8 cellular contexts compared by ENCODE assay signal in genomic region chr10:123584419-123584775, GRCh38.
"Had no signal": no experiment of that assay in that cellular context is flagged by ENCODE, and none has a peak within 500 bp of the region (broad histone marks: within the 10 kb centered on the region; RNA-seq: fewer than 3 reads in every experiment).

No MANE protein-coding gene starts in this region.

- H3K4me3 Mint-ChIP-seq: activated CD4-positive, alpha-beta T cell treated with anti-CD3 and anti-CD28 coated beads, Interleukin-2, amount 10 ng/mL, durations not matched to agents 7 days and 5 days; activated naive CD8-positive, alpha-beta T cell treated with anti-CD3 and anti-CD28 coated beads, Interleukin-2, amount 10 ng/mL, durations not matched to agents 7 days and 5 days; brain; neural crest cell had no signal

- H3K9me3 Mint-ChIP-seq: activated CD4-positive, alpha-beta T cell treated with anti-CD3 and anti-CD28 coated beads, Interleukin-2, amount 10 ng/mL, durations not matched to agents 7 days and 5 days; activated naive CD8-positive, alpha-beta T cell treated with anti-CD3 and anti-CD28 coated beads, Interleukin-2, amount 10 ng/mL, durations not matched to agents 7 days and 5 days; neural crest cell had no signal

- H3K27ac Mint-ChIP-seq: activated CD4-positive, alpha-beta T cell treated with anti-CD3 and anti-CD28 coated beads, Interleukin-2, amount 10 ng/mL, durations not matched to agents 7 days and 5 days; activated naive CD8-positive, alpha-beta T cell treated with anti-CD3 and anti-CD28 coated beads, Interleukin-2, amount 10 ng/mL, durations not matched to agents 7 days and 5 days; brain had no signal

- H3K4me1 Mint-ChIP-seq: activated CD4-positive, alpha-beta T cell treated with anti-CD3 and anti-CD28 coated beads, Interleukin-2, amount 10 ng/mL, durations not matched to agents 7 days and 5 days; activated naive CD8-positive, alpha-beta T cell treated with anti-CD3 and anti-CD28 coated beads, Interleukin-2, amount 10 ng/mL, durations not matched to agents 7 days and 5 days; neural crest cell had no signal

- DNase-seq: activated T-cell treated with anti-CD3 and anti-CD28 coated beads for 4 hours; central memory CD4-positive, alpha-beta T cell; effector CD4-positive, alpha-beta T cell; stimulated activated naive CD4-positive, alpha-beta T cell had no signal

- H3K36me3 Mint-ChIP-seq: activated naive CD8-positive, alpha-beta T cell treated with anti-CD3 and anti-CD28 coated beads, Interleukin-2, amount 10 ng/mL, durations not matched to agents 7 days and 5 days; brain had no signal
